ENCODE assay signal across 27 cellular contexts in genomic region chr10:123882177-123882576, GRCh38. TPM values are rescaled to one million over a fixed set of nuclear protein-coding genes. Genes with fewer than 3 reads are reported as not detected.
DNase-seq lines count a peak whose midpoint lies in the region; ATAC-seq and TF ChIP-seq lines count a peak whose summit lies in the region.
"Had no signal": no experiment of that assay in that cellular context is flagged by ENCODE, and none has a peak within 500 bp of the region (broad histone marks: within the 10 kb centered on the region; RNA-seq: fewer than 3 reads in every experiment).

No MANE protein-coding gene starts in this region.

- no peak overlapping the region for H2BK120ac ChIP-seq in mesenchymal stem cell (ENCODE audit: low read depth, low read length)

- H3K4me3 Mint-ChIP-seq in activated CD4-positive, alpha-beta T cell treated with anti-CD3 and anti-CD28 coated beads for 36 hours = no peak overlapping the region
- H3K4me3 Mint-ChIP-seq in activated CD8-positive, alpha-beta T cell treated with anti-CD3 and anti-CD28 coated beads, Interleukin-2, amount 10 ng/mL, durations not matched to agents 7 days and 5 days = no peak overlapping the region
- H3K4me3 Mint-ChIP-seq: CD14-positive monocyte, IgD-negative memory B cell had no signal

- TF ChIP-seq CTCF in ascending aorta (IDR thresholded peaks at IDR 0.05) (no peak), sigmoid colon (IDR thresholded peaks at IDR 0.05) (no peak), thoracic aorta (IDR thresholded peaks at IDR 0.05) (no peak)

- no peak overlapping the region for H3K18ac ChIP-seq in mesenchymal stem cell (ENCODE audit: low read depth in 1 of 2, low read length in 2 of 2)

- H3K4me2 ChIP-seq in mesenchymal stem cell (ENCODE audit: low read length, poor library complexity, severe bottlenecking) = no peak overlapping the region
- H3K4me2 ChIP-seq: KMS-11 had no signal

- H3K4ac ChIP-seq in mesenchymal stem cell (ENCODE audit: low read depth in 1 of 2, low read length in 2 of 2) = no peak overlapping the region

- H3K36me3 ChIP-seq in ascending aorta = peaks cover 12 to 21% of the 10 kb centered on the region in 2 donors
- peaks cover 0 to 11% of the 10 kb centered on the region in 2 experiments for H3K36me3 ChIP-seq in mesenchymal stem cell (ENCODE audit: control insufficient read depth in 1 of 2, insufficient read depth in 2 of 2, low read depth in 1 of 2, low read length in 2 of 2)
- H3K36me3 ChIP-seq in sigmoid colon = peaks cover 0 to 14% (median 0%) of the 10 kb centered on the region in 4 donors
- H3K36me3 ChIP-seq in thoracic aorta = peaks cover 7% of the 10 kb centered on the region
- H3K36me3 ChIP-seq: BE2C had no signal

- H3K27me3 ChIP-seq in ascending aorta = no peaks in the 10 kb centered on the region
- peaks cover 5 to 7% of the 10 kb centered on the region in 2 experiments for H3K27me3 ChIP-seq in mesenchymal stem cell (ENCODE audit: control insufficient read depth in 1 of 2, insufficient read depth in 1 of 2, low read length in 2 of 2)
- H3K27me3 ChIP-seq in sigmoid colon = no peaks in the 10 kb centered on the region
- H3K27me3 ChIP-seq in thoracic aorta (replicated peaks; ENCODE audit: insufficient read depth) = no peaks in the 10 kb centered on the region
- H3K27me3 ChIP-seq: BE2C had no signal

- no peak overlapping the region for H2BK5ac ChIP-seq in mesenchymal stem cell (ENCODE audit: low read depth, low read length, poor library complexity, severe bottlenecking)

- H3K9ac ChIP-seq in mesenchymal stem cell (ENCODE audit: low read length) = peak overlapping the region; percentile 8
- H3K9ac ChIP-seq: KMS-11 had no signal

- no peak for TF ChIP-seq POLR2A in sigmoid colon (IDR thresholded peaks at IDR 0.05)

- CTCF ChIA-PET in activated CD4-positive, alpha-beta T cell treated with anti-CD3 and anti-CD28 coated beads for 36 hours (lab: Charles Lee) = interaction anchor here (0.6 kb wide), 1 partner anchor 41 kb away, joined by 3 read pairs; no protein-coding TSS in a partner anchor
- CTCF ChIA-PET in activated CD8-positive, alpha-beta T cell treated with anti-CD3 and anti-CD28 coated beads, Interleukin-2, amount 10 ng/mL, durations not matched to agents 7 days and 5 days (lab: Charles Lee) = no interaction called here

- H4K91ac ChIP-seq in mesenchymal stem cell (ENCODE audit: low read length) = no peak overlapping the region

- H2BK15ac ChIP-seq in mesenchymal stem cell (ENCODE audit: low read depth, poor library complexity, severe bottlenecking) = no peak overlapping the region

- WGBS in mesenchymal stem cell = 52% methylated on average over 4 of the region's 4 CpGs
- whole genome bisulfite sequencing in sigmoid colon, 2 donors = 76 to 80% methylated on average over 4 of the region's 4 CpGs

- no peaks in the 10 kb centered on the region for H3K36me3 Mint-ChIP-seq in activated CD4-positive, alpha-beta T cell treated with anti-CD3 and anti-CD28 coated beads for 36 hours (ENCODE audit: low read depth)
- no peaks in the 10 kb centered on the region for H3K36me3 Mint-ChIP-seq in activated CD8-positive, alpha-beta T cell treated with anti-CD3 and anti-CD28 coated beads, Interleukin-2, amount 10 ng/mL, durations not matched to agents 7 days and 5 days (ENCODE audit: low read depth)
- H3K36me3 Mint-ChIP-seq: CD14-positive monocyte, IgD-negative memory B cell had no signal

- no peaks in the 10 kb centered on the region for H3K4me1 Mint-ChIP-seq in activated CD4-positive, alpha-beta T cell treated with anti-CD3 and anti-CD28 coated beads for 36 hours
- no peaks in the 10 kb centered on the region for H3K4me1 Mint-ChIP-seq in activated CD8-positive, alpha-beta T cell treated with anti-CD3 and anti-CD28 coated beads, Interleukin-2, amount 10 ng/mL, durations not matched to agents 7 days and 5 days (ENCODE audit: low read depth)
- H3K4me1 Mint-ChIP-seq: CD14-positive monocyte, IgD-negative memory B cell had no signal

- no peaks in the 10 kb centered on the region for H3K9me3 Mint-ChIP-seq in activated CD4-positive, alpha-beta T cell treated with anti-CD3 and anti-CD28 coated beads for 36 hours (ENCODE audit: low read depth)
- no peaks in the 10 kb centered on the region for H3K9me3 Mint-ChIP-seq in activated CD8-positive, alpha-beta T cell treated with anti-CD3 and anti-CD28 coated beads, Interleukin-2, amount 10 ng/mL, durations not matched to agents 7 days and 5 days (ENCODE audit: insufficient read depth)

- no peak for ATAC-seq in thoracic aorta (ENCODE audit: insufficient number of reproducible peaks, low FRiP score, low read depth)
- no peak for ATAC-seq in activated CD4-positive, alpha-beta T cell treated with anti-CD3 and anti-CD28 coated beads for 36 hours
- no peak for ATAC-seq in activated CD8-positive, alpha-beta T cell treated with anti-CD3 and anti-CD28 coated beads, Interleukin-2, amount 10 ng/mL, durations not matched to agents 7 days and 5 days
- ATAC-seq: HCT116, PC-3 had no signal

- no peak overlapping the region for H3K14ac ChIP-seq in mesenchymal stem cell (ENCODE audit: low read length in 2 of 2)

- peaks cover 30 to 73% of the 10 kb centered on the region in 2 donors for H3K4me1 ChIP-seq in ascending aorta
- H3K4me1 ChIP-seq in mesenchymal stem cell (ENCODE audit: control insufficient read depth, insufficient read depth, low read depth, low read length) = no peaks in the 10 kb centered on the region
- H3K4me1 ChIP-seq in sigmoid colon = peaks cover 0 to 84% (median 79%) of the 10 kb centered on the region in 4 donors
- peaks cover 48 to 91% of the 10 kb centered on the region in 2 donors for H3K4me1 ChIP-seq in thoracic aorta (ENCODE audit: control insufficient read depth in 1 of 2, low read depth in 2 of 2)
- H3K4me1 ChIP-seq: BE2C had no signal

- no peak overlapping the region for H4K8ac ChIP-seq in mesenchymal stem cell (ENCODE audit: low read length)

- H3K23ac ChIP-seq in mesenchymal stem cell (ENCODE audit: low read length in 2 of 2) = no peak overlapping the region

- H3K27ac Mint-ChIP-seq in activated CD4-positive, alpha-beta T cell treated with anti-CD3 and anti-CD28 coated beads for 36 hours = no peak overlapping the region
- H3K27ac Mint-ChIP-seq in activated CD8-positive, alpha-beta T cell treated with anti-CD3 and anti-CD28 coated beads, Interleukin-2, amount 10 ng/mL, durations not matched to agents 7 days and 5 days = no peak overlapping the region
- H3K27ac Mint-ChIP-seq: IgD-negative memory B cell had no signal

- H2AFZ ChIP-seq in mesenchymal stem cell (ENCODE audit: low read depth, low read length) = no peak overlapping the region

- H2BK12ac ChIP-seq in mesenchymal stem cell (ENCODE audit: low read length in 2 of 2) = no peak overlapping the region

- H3K27me3 Mint-ChIP-seq in activated CD4-positive, alpha-beta T cell treated with anti-CD3 and anti-CD28 coated beads for 36 hours = no peaks in the 10 kb centered on the region
- no peaks in the 10 kb centered on the region for H3K27me3 Mint-ChIP-seq in activated CD8-positive, alpha-beta T cell treated with anti-CD3 and anti-CD28 coated beads, Interleukin-2, amount 10 ng/mL, durations not matched to agents 7 days and 5 days (ENCODE audit: low read depth)

- H3K27ac ChIP-seq in ascending aorta (peak overlapping the region; percentile 89 to 97), mesenchymal stem cell (ENCODE audit: low read length, poor library complexity, severe bottlenecking) (no peak overlapping the region), sigmoid colon (peak overlapping the region; percentile 80 to 99 (median 98)), thoracic aorta (peak overlapping the region; percentile 92 to 99)
- H3K27ac ChIP-seq: HL-60, KMS-11 had no signal

- intact Hi-C loops in ascending aorta (cut with DNase I) (no loop called here), sigmoid colon (cut with DNase I) (no loop called here)
- intact Hi-C loops in activated CD4-positive, alpha-beta T cell treated with anti-CD3 and anti-CD28 coated beads for 36 hours (cut with DNase I, micrococcal nuclease) = no loop called here

- H3K4me3 ChIP-seq in ascending aorta (no peak overlapping the region), mesenchymal stem cell (ENCODE audit: insufficient read depth in 1 of 2, low read depth in 1 of 2, low read length in 2 of 2) (no peak overlapping the region), sigmoid colon (no peak overlapping the region), thoracic aorta (no peak overlapping the region)

- TF ChIP-seq EP300 in sigmoid colon (IDR thresholded peaks at IDR 0.05) = no peak

- POLR2A ChIA-PET in activated CD4-positive, alpha-beta T cell treated with anti-CD3 and anti-CD28 coated beads for 36 hours (lab: Charles Lee) = no interaction called here
- POLR2A ChIA-PET in activated CD8-positive, alpha-beta T cell treated with anti-CD3 and anti-CD28 coated beads, Interleukin-2, amount 10 ng/mL, durations not matched to agents 7 days and 5 days (lab: Charles Lee) = no interaction called here

- DNase-seq in ascending aorta (ENCODE audit: low spot score in 2 of 2) = peak in 1 of 2 donors; percentile 62
- no peak for DNase-seq in mesenchymal stem cell
- no peak for DNase-seq in sigmoid colon
- DNase-seq in thoracic aorta (ENCODE audit: low spot score) = no peak
- no peak for DNase-seq in activated CD4-positive, alpha-beta T cell treated with anti-CD3 and anti-CD28 coated beads for 36 hours
- no peak for DNase-seq in GOT3 (lab: John Stamatoyannopoulos, UW)
- DNase-seq in activated CD8-positive, alpha-beta T cell treated with anti-CD3 and anti-CD28 coated beads, Interleukin-2, amount 10 ng/mL, durations not matched to agents 7 days and 5 days = no peak
- DNase-seq in cerebellar cortex (ENCODE audit: low spot score) = no peak
- DNase-seq: 8988T; ACHN; BE2C; Calu3; DMS79 treated with DMSO at 0.1 percent for 48 hours; GF-D8; MM.1S; NCI-H2029 treated with DMSO at 0.1 percent for 48 hours; NCI-H446 treated with DMSO at 0.1 percent for 48 hours; NCI-H526; NCI-H82; NK-92 treated with Interleukin-12 subunit alpha and Interleukin-12 subunit beta, amount 100 ng/mL, for 24 hours; PC-3 had no signal

- no peaks in the 10 kb centered on the region for H3K9me3 ChIP-seq in ascending aorta
- peaks cover 5% of the 10 kb centered on the region for H3K9me3 ChIP-seq in mesenchymal stem cell (ENCODE audit: control insufficient read depth, low read length)
- no peaks in the 10 kb centered on the region for H3K9me3 ChIP-seq in sigmoid colon
- no peaks in the 10 kb centered on the region for H3K9me3 ChIP-seq in thoracic aorta
- H3K9me3 ChIP-seq: BE2C had no signal

- H3K79me1 ChIP-seq in mesenchymal stem cell (replicated peaks; ENCODE audit: low read length, poor library complexity, severe bottlenecking) = no peaks in the 10 kb centered on the region

- H2AK5ac ChIP-seq in mesenchymal stem cell (ENCODE audit: low read length, severe bottlenecking) = no peak overlapping the region

RNA-seq across cellular contexts. Expression of gene CPXM2, which starts 9.4 kb away (rescaled TPM):
- total RNA-seq in ascending aorta (125 TPM), sigmoid colon (100 to 1,000 TPM in 2 of 4 donors, 10 to 100 TPM in 2; 48.5 to 153 (median 106) TPM), thoracic aorta (100 to 1,000 TPM; 275 to 348 TPM)
- not detected for polyA plus RNA-seq in mesenchymal stem cell (2013, experiment 1 of 2)
- polyA plus RNA-seq in mesenchymal stem cell (2013, experiment 2 of 2) = 0.01 TPM
- polyA plus RNA-seq in sigmoid colon = 1 to 10 TPM in 2 of 3 donors, under 1 TPM in 1; 0.69 to 6.7 (median 1.2) TPM
- not detected for total RNA-seq in activated CD4-positive, alpha-beta T cell treated with anti-CD3 and anti-CD28 coated beads for 36 hours
- total RNA-seq in activated CD8-positive, alpha-beta T cell treated with anti-CD3 and anti-CD28 coated beads, Interleukin-2, amount 10 ng/mL, durations not matched to agents 7 days and 5 days = not detected
- total RNA-seq: Calu3, H4, PC-3 had no signal
- polyA plus RNA-seq: CD14-positive monocyte, IgD-negative memory B cell had no signal

Comparison
In these comparisons a context has a peak if more than half of its experiments do, and no peak if none do; other contexts are left out.
1. RNA of gene CPXM2, which starts 9.4 kb away (total RNA-seq): 275 to 348 TPM in thoracic aorta, 125 TPM in ascending aorta (single experiment) and 48.5 to 153 TPM in sigmoid colon; not detected in activated CD4-positive, alpha-beta T cell treated with anti-CD3 and anti-CD28 coated beads for 36 hours and not detected in activated CD8-positive, alpha-beta T cell treated with anti-CD3 and anti-CD28 coated beads, Interleukin-2, amount 10 ng/mL, durations not matched to agents 7 days and 5 days; every median in the first group is over 10 times any median in the second.